ENCODE assay signal across 10 cellular contexts in the genomic region with DNA sequence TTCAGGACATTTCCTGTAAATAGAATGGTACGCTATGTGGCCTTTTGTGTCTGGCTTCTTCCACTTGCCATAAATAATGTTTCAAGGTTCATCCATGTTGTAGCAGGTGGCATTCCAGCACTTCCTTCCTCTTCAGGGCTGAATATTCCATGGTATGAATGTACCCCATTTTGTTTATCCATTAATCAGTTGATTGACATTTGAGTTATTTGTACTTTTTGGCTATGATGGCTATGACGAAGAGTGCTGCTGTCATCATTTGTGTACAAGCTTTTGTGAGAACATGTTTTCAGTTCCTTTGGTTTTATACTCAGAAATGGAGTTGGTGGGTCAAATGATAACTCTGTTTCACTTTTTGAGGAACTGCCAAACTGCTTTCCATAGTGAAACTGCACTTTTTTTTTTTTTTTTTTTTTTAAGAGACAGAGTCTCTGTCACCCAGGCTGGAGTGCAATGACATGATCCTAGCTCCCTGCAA. TPM values are rescaled to one million over a fixed set of nuclear protein-coding genes. Genes with fewer than 3 reads are reported as not detected.
DNase-seq lines count a peak whose midpoint lies in the region; ATAC-seq, FAIRE-seq and TF ChIP-seq lines count a peak whose summit lies in the region.
"Had no signal": no experiment of that assay in that cellular context is flagged by ENCODE, and none has a peak within 500 bp of the region (broad histone marks: within the 10 kb centered on the region; RNA-seq: fewer than 3 reads in every experiment).

No MANE protein-coding gene starts in this region.

- H3K27ac ChIP-seq in OCI-LY7 (ENCODE audit: low read depth, low read length, poor library complexity, severe bottlenecking) (peak overlapping the region; percentile 31), GM23338 (ENCODE audit: low read depth) (no peak overlapping the region), psoas muscle (no peak overlapping the region), small intestine (ENCODE audit: low read depth in 1 of 2, low read length in 1 of 2) (peak overlapping the region in 1 of 2 donors; percentile 62)
- H3K27ac ChIP-seq in naive thymus-derived CD4-positive, alpha-beta T cell (ENCODE audit: low read depth, low read length), result no peak overlapping the region
- H3K27ac ChIP-seq: SK-N-MC had no signal

- intact Hi-C loops in OCI-LY7 (cut with micrococcal nuclease; ENCODE audit: unreplicated experiment), result no loop called here
- intact Hi-C loops in naive thymus-derived CD4-positive, alpha-beta T cell (cut with micrococcal nuclease), result no loop called here
- intact Hi-C loops in psoas muscle (cut with DNase I), result no loop called here

- WGBS in psoas muscle, 3 donors, result 65 to 75% (median 72%) methylated on average over 2 of the region's 2 CpGs
- 63 to 71% (median 68%) methylated on average over 2 of the region's 2 CpGs for WGBS in small intestine, 3 donors

- H3K4me3 ChIP-seq in OCI-LY7 (ENCODE audit: low read depth, low read length, poor library complexity, severe bottlenecking) (peak overlapping the region; percentile 13), GM23338 (no peak overlapping the region), psoas muscle (no peak overlapping the region), small intestine (ENCODE audit: low read depth in 1 of 2, low read length in 2 of 2) (no peak overlapping the region)
- H3K4me3 ChIP-seq in naive thymus-derived CD4-positive, alpha-beta T cell (ENCODE audit: low read length), result no peak overlapping the region
- H3K4me3 ChIP-seq: SK-N-MC had no signal

- DNase-seq in OCI-LY7 (ENCODE audit: low spot score) (peak; percentile 63), GM23338 (ENCODE audit: low spot score) (no peak), psoas muscle (no peak), small intestine (no peak)
- DNase-seq in naive thymus-derived CD4-positive, alpha-beta T cell, result no peak

- H3K36me3 Mint-ChIP-seq in naive thymus-derived CD4-positive, alpha-beta T cell, result no peaks in the 10 kb centered on the region
- H3K36me3 Mint-ChIP-seq in GM23338 (ENCODE audit: low read depth), result no peaks in the 10 kb centered on the region

- H3K4me2 ChIP-seq in OCI-LY7 (ENCODE audit: low read length) (peak overlapping the region; percentile 41), GM23338 (no peak overlapping the region)

- BruUV-seq in OCI-LY7 (replicated peaks; lab: Mats Ljungman, UMichigan), result no TSS peak

- H3K36me3 ChIP-seq in OCI-LY7 (ENCODE audit: insufficient read depth, low read length) (no peaks in the 10 kb centered on the region), GM23338 (ENCODE audit: insufficient read depth) (no peaks in the 10 kb centered on the region), psoas muscle (ENCODE audit: insufficient read depth in 1 of 2, low read depth in 1 of 2) (no peaks in the 10 kb centered on the region), small intestine (ENCODE audit: control insufficient read depth in 2 of 2, insufficient read depth in 2 of 2, low read length in 2 of 2) (no peaks in the 10 kb centered on the region)
- H3K36me3 ChIP-seq in naive thymus-derived CD4-positive, alpha-beta T cell (ENCODE audit: control insufficient read depth in 2 of 3, insufficient read depth in 3 of 3, low read length in 3 of 3), result no peaks in the 10 kb centered on the region

- H3K27ac Mint-ChIP-seq in naive thymus-derived CD4-positive, alpha-beta T cell, result peak overlapping the region in 2 of 9 donors; percentile 20 to 78
- H3K27ac Mint-ChIP-seq in GM23338, result no peak overlapping the region
- H3K27ac Mint-ChIP-seq: nephron had no signal

- H3K9me2 ChIP-seq in OCI-LY7 (ENCODE audit: insufficient read depth, low read length) (no peaks in the 10 kb centered on the region), GM23338 (ENCODE audit: insufficient read depth) (no peaks in the 10 kb centered on the region)

- peaks cover 12% of the 10 kb centered on the region for H3K4me1 ChIP-seq in OCI-LY7 (ENCODE audit: insufficient read depth, low read length, poor library complexity, severe bottlenecking)
- H3K4me1 ChIP-seq in naive thymus-derived CD4-positive, alpha-beta T cell (ENCODE audit: control insufficient read depth in 2 of 2, insufficient read depth in 2 of 2, low read length in 2 of 2), result no peaks in the 10 kb centered on the region
- no peaks in the 10 kb centered on the region; the same call in 1 of the 2 replicates for H3K4me1 ChIP-seq in GM23338 (ENCODE audit: insufficient read depth)
- no peaks in the 10 kb centered on the region for H3K4me1 ChIP-seq in psoas muscle
- H3K4me1 ChIP-seq in small intestine (ENCODE audit: control insufficient read depth in 2 of 2, insufficient read depth in 1 of 2, low read depth in 1 of 2, low read length in 1 of 2), result no peaks in the 10 kb centered on the region

- no peak for FAIRE-seq in small intestine (lab: Jason Lieb, UNC)
- FAIRE-seq: colon had no signal

- ATAC-seq in GM19023 (IDR thresholded peaks at IDR 0.05; ENCODE audit: unreplicated experiment) (peak; percentile 45), HG02840 (IDR thresholded peaks at IDR 0.05; ENCODE audit: low FRiP score, unreplicated experiment) (peak; percentile 54), GM23338 (no peak), psoas muscle (no peak)
- ATAC-seq in naive thymus-derived CD4-positive, alpha-beta T cell, result peak; percentile 53

- TF ChIP-seq CTCF in OCI-LY7 (conservative IDR thresholded peaks at IDR 0.05; ENCODE audit: low read length), result no peak
- TF ChIP-seq CTCF in GM23338 (conservative IDR thresholded peaks at IDR 0.05; ENCODE audit: low read depth in 2 of 2), result no peak
- TF ChIP-seq CTCF in psoas muscle (IDR thresholded peaks at IDR 0.05), result no peak

- H3K27me3 ChIP-seq in naive thymus-derived CD4-positive, alpha-beta T cell (ENCODE audit: control insufficient read depth in 2 of 2, insufficient read depth in 2 of 2, low read length in 2 of 2), result no peaks in the 10 kb centered on the region
- H3K27me3 ChIP-seq in GM23338 (ENCODE audit: insufficient read depth), result no peaks in the 10 kb centered on the region; the same call in 1 of the 2 replicates
- H3K27me3 ChIP-seq in psoas muscle (ENCODE audit: insufficient read depth in 3 of 3, low read length in 2 of 3), result no peaks in the 10 kb centered on the region
- H3K27me3 ChIP-seq in small intestine (ENCODE audit: control insufficient read depth in 2 of 2, insufficient read depth in 2 of 2, low read length in 2 of 2), result no peaks in the 10 kb centered on the region

- H4K20me1 ChIP-seq in OCI-LY7 (ENCODE audit: insufficient read depth, low read length) (no peaks in the 10 kb centered on the region), GM23338 (replicated peaks; ENCODE audit: insufficient read depth) (no peaks in the 10 kb centered on the region)

- peak overlapping the region in 1 of 10 donors; percentile 19 for H3K4me3 Mint-ChIP-seq in naive thymus-derived CD4-positive, alpha-beta T cell
- no peak overlapping the region for H3K4me3 Mint-ChIP-seq in GM23338

- H3K9me3 Mint-ChIP-seq in naive thymus-derived CD4-positive, alpha-beta T cell, result no peaks in the 10 kb centered on the region
- no peaks in the 10 kb centered on the region; the same call in 2 of the 3 replicates for H3K9me3 Mint-ChIP-seq in GM23338
- H3K9me3 Mint-ChIP-seq: nephron had no signal

- CTCF ChIA-PET in OCI-LY7 (lab: Charles Lee; ENCODE audit: unreplicated experiment), result no interaction called here
- CTCF ChIA-PET in naive thymus-derived CD4-positive, alpha-beta T cell (lab: Charles Lee), result no interaction called here

- POLR2A ChIA-PET in OCI-LY7 (lab: Charles Lee), result interaction anchor here (0.6 to 0.9 kb wide), 3 partner anchors 8 to 966 kb away, joined by 3 to 7 read pairs (median 3); no protein-coding TSS in a partner anchor
- POLR2A ChIA-PET in naive thymus-derived CD4-positive, alpha-beta T cell (lab: Charles Lee), result interaction anchor here (0.7 to 1.0 kb wide), 3 partner anchors 9 to 87 kb away, joined by 3 to 6 read pairs (median 4); no protein-coding TSS in a partner anchor

- no peaks in the 10 kb centered on the region for H3K27me3 Mint-ChIP-seq in naive thymus-derived CD4-positive, alpha-beta T cell
- H3K27me3 Mint-ChIP-seq in GM23338 (ENCODE audit: insufficient read depth, low read depth, poor library complexity), result peaks cover 7% of the 10 kb centered on the region

- H2AFZ ChIP-seq in OCI-LY7 (ENCODE audit: low read length) (peak overlapping the region; percentile 44; the same call in 1 of the 2 replicates), GM23338 (no peak overlapping the region)

- no peaks in the 10 kb centered on the region for H3K9me3 ChIP-seq in OCI-LY7 (ENCODE audit: low read length)
- no peaks in the 10 kb centered on the region for H3K9me3 ChIP-seq in naive thymus-derived CD4-positive, alpha-beta T cell (ENCODE audit: control insufficient read depth in 2 of 3, low read length in 3 of 3)
- H3K9me3 ChIP-seq in psoas muscle, result no peaks in the 10 kb centered on the region
- H3K9me3 ChIP-seq in small intestine (ENCODE audit: control insufficient read depth, low read depth), result no peaks in the 10 kb centered on the region

- H3K4me1 Mint-ChIP-seq in naive thymus-derived CD4-positive, alpha-beta T cell, result peaks cover 0 to 7% (median 0%) of the 10 kb centered on the region in 7 donors
- peaks cover 4% of the 10 kb centered on the region for H3K4me1 Mint-ChIP-seq in GM23338

- H3K79me2 ChIP-seq in OCI-LY7 (ENCODE audit: insufficient read depth, low read depth, low read length) (no peaks in the 10 kb centered on the region), GM23338 (replicated peaks; ENCODE audit: insufficient read depth) (0 out of 2 replicates have a peak, but pooled peaks cover 2% of the 10 kb centered on the region)

- H3F3A ChIP-seq in GM23338 (replicated peaks; ENCODE audit: low read depth), result 0 out of 2 replicates have a peak, but pooled peaks cover 3% of the 10 kb centered on the region

RNA-seq across cellular contexts. Expression of a gene that starts 6.5 kb away (rescaled TPM):
- total RNA-seq in OCI-LY7 (2014; rRNA removed; shearing (Covaris generic)), result 50.7 and 65.2 TPM in 2 replicates
- total RNA-seq in OCI-LY7 (2022) (56.3 and 57.3 TPM in 2 replicates), psoas muscle (10 to 100 TPM; 47.6 to 63.9 (median 55.1) TPM)
- 10 to 100 TPM in 2 of 5 experiments, 1 to 10 TPM in 3; 3.6 to 45.1 (median 5.0) TPM for total RNA-seq in naive thymus-derived CD4-positive, alpha-beta T cell
- polyA plus RNA-seq in naive thymus-derived CD4-positive, alpha-beta T cell, result 1 to 10 TPM; 1.3 to 3.2 TPM
- 240 and 244 TPM in 2 replicates for total RNA-seq in GM23338 (2014; rRNA removed; shearing (Covaris generic))
- polyA plus RNA-seq in GM23338 (2016; fragmentation: Nextera tagmentation; extraction: Ambion mirVana) (207 and 232 TPM in 2 replicates), psoas muscle (100 to 1,000 TPM in 1 of 3 donors, 10 to 100 TPM in 2; 31.8 to 143 (median 67.3) TPM), small intestine (10 to 100 TPM; 55.2 to 69.4 (median 62.4) TPM)

RNA-seq across cellular contexts. Expression of a gene that starts 45.0 kb away (rescaled TPM):
- total RNA-seq in OCI-LY7 (2014; rRNA removed; shearing (Covaris generic)), result 30.1 and 35.5 TPM in 2 replicates
- total RNA-seq in OCI-LY7 (2022) (32.8 and 34.4 TPM in 2 replicates), psoas muscle (1 to 10 TPM; 7.3 to 9.9 (median 8.6) TPM)
- 10 to 100 TPM; 26.8 to 56.9 (median 39.5) TPM for total RNA-seq in naive thymus-derived CD4-positive, alpha-beta T cell
- 10 to 100 TPM; 42.6 to 60.3 TPM for polyA plus RNA-seq in naive thymus-derived CD4-positive, alpha-beta T cell
- total RNA-seq in GM23338 (2014; rRNA removed; shearing (Covaris generic)), result 13.3 and 14.8 TPM in 2 replicates
- polyA plus RNA-seq in GM23338 (2016; fragmentation: Nextera tagmentation; extraction: Ambion mirVana) (33.2 and 38.4 TPM in 2 replicates), psoas muscle (10 to 100 TPM in 1 of 3 donors, 1 to 10 TPM in 2; 6.4 to 10.9 (median 7.1) TPM), small intestine (10 to 100 TPM; 11.1 to 12.5 (median 12.2) TPM)

RNA-seq across cellular contexts. Expression of a gene that starts 45.2 kb away (rescaled TPM):
- total RNA-seq in OCI-LY7 (2014; rRNA removed; shearing (Covaris generic)), result 136 and 166 TPM in 2 replicates
- 88.3 and 102 TPM in 2 replicates for total RNA-seq in OCI-LY7 (2022)
- 100 to 1,000 TPM in 1 of 5 experiments, 10 to 100 TPM in 4; 71.0 to 102 (median 82.4) TPM for total RNA-seq in naive thymus-derived CD4-positive, alpha-beta T cell
- polyA plus RNA-seq in naive thymus-derived CD4-positive, alpha-beta T cell, result 10 to 100 TPM; 34.0 to 59.8 TPM
- 43.2 and 77.9 TPM in 2 replicates for total RNA-seq in GM23338 (2014; rRNA removed; shearing (Covaris generic))
- polyA plus RNA-seq in GM23338 (2016; fragmentation: Nextera tagmentation; extraction: Ambion mirVana), result 26.2 and 30.5 TPM in 2 replicates
- 10 to 100 TPM in 3 of 4 donors, 1 to 10 TPM in 1; 8.7 to 14.4 (median 12.7) TPM for total RNA-seq in psoas muscle
- polyA plus RNA-seq in psoas muscle, result 1 to 10 TPM; 3.2 to 5.8 (median 3.2) TPM
- polyA plus RNA-seq in small intestine, result 1 to 10 TPM; 1.6 to 7.7 (median 2.7) TPM

Comparison
In these comparisons a context has a peak if more than half of its experiments do, and no peak if none do; other contexts are left out.
1. ATAC-seq: peak in GM19023 (single experiment), HG02840 (single experiment) and naive thymus-derived CD4-positive, alpha-beta T cell (single experiment); none in GM23338 (single experiment) and psoas muscle (0 of 4).